ENCODE assay signal across 8 cellular contexts in the genomic region with DNA sequence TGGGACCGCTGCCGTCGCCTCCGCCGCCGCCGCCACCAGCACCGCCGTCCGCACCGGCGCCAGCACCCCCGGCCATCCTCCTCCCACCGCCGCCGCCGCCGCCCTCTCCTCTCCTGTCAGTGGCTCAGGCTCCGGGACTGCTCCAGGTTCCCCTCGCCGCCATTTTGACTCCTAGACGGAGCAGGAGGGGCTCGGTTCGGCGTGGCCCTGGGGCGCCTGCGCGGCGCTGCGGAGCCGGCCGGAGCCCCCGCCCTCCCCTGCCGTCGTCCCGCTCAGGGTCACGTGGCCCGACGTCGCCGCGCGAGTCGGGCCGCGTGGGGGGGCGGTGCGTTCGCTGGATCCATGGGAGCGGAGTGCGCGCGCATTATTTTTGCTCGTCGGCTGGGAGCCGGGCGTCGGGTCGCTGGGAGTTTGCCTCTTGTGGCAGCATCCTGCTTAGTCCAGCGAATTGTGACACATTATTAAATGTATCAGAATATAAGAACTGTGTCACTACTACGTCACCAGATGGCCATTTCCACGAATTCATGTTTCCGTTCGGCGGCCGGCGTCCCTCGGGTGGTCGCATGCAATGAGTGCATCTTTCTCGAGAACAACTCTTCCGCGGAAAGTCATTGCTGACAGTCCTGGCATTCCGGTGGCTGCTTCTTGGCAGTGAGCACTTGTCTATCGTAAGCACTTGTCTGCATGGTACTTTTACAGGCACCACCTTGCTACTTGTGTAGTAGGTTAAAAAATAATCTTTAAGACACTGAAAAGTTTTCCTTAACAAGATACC. TPM values are rescaled to one million over a fixed set of nuclear protein-coding genes. Genes with fewer than 3 reads are reported as not detected.
DNase-seq lines count a peak whose midpoint lies in the region; ATAC-seq and TF ChIP-seq lines count a peak whose summit lies in the region.

BTBD7 (minus strand) TSS at position 184 of the 778 bp plus-strand sequence. CDS start 36,985 bp downstream, outside the sequence.

- peaks cover 3% of the 10 kb centered on the region for H3K9me3 Mint-ChIP-seq in activated T-cell treated with anti-CD3 and anti-CD28 coated beads, Interleukin-2, amount 50 U/mL, for 24 hours

- peaks cover 12% of the 10 kb centered on the region for H3K36me3 Mint-ChIP-seq in activated T-cell treated with anti-CD3 and anti-CD28 coated beads, Interleukin-2, amount 50 U/mL, for 24 hours (ENCODE audit: low read depth)

- DNase-seq in DMS53 treated with DMSO at 0.1 percent for 48 hours (lab: John Stamatoyannopoulos, UW; ENCODE audit: unreplicated experiment) (peak; percentile 77), KG1 (lab: John Stamatoyannopoulos, UW) (peak; percentile 97), erythroblast (lab: John Stamatoyannopoulos, UW) (peak; percentile 97 to 99)
- DNase-seq in activated T-cell treated with anti-CD3 and anti-CD28 coated beads, Interleukin-2, amount 50 U/mL, for 24 hours = peak; percentile 96
- DNase-seq in stimulated activated CD8-positive, alpha-beta memory T cell treated with anti-CD3 and anti-CD28 coated beads, Interleukin-4, amount 100 ng/mL, for 48 hours = peak; percentile 96

- H3K9ac ChIP-seq in mucosa of stomach (ENCODE audit: low read length) = peak within 1 kb of the TSS; percentile 80

- peak within 1 kb of the TSS; percentile 80 for H3K4me3 ChIP-seq in mucosa of stomach (ENCODE audit: low read length)

- H3K36me3 ChIP-seq in mucosa of stomach (ENCODE audit: control insufficient read depth, insufficient read depth, low read length) = no peaks in the 10 kb centered on the region

- ATAC-seq in GM21723 (IDR thresholded peaks at IDR 0.05; ENCODE audit: unreplicated experiment) = peak; percentile 84

- peak; percentile 79 for TF ChIP-seq POLR2A in erythroblast (IDR thresholded peaks at IDR 0.05; ENCODE audit: low read length)

- H3K27ac Mint-ChIP-seq in activated T-cell treated with anti-CD3 and anti-CD28 coated beads, Interleukin-2, amount 50 U/mL, for 24 hours = peak within 1 kb of the TSS; percentile 95

- H3K4me1 ChIP-seq in mucosa of stomach (ENCODE audit: control insufficient read depth, insufficient read depth, low read length) = peaks cover 16% of the 10 kb centered on the region

- H3K27me3 Mint-ChIP-seq in activated T-cell treated with anti-CD3 and anti-CD28 coated beads, Interleukin-2, amount 50 U/mL, for 24 hours = no peaks in the 10 kb centered on the region

- peak within 1 kb of the TSS; percentile 91 for H3K4me3 Mint-ChIP-seq in activated T-cell treated with anti-CD3 and anti-CD28 coated beads, Interleukin-2, amount 50 U/mL, for 24 hours

- no peaks in the 10 kb centered on the region for H3K27me3 ChIP-seq in mucosa of stomach (ENCODE audit: control insufficient read depth, insufficient read depth, low read length)

- H3K9me3 ChIP-seq in mucosa of stomach (ENCODE audit: control insufficient read depth, low read length) = no peaks in the 10 kb centered on the region

- H3K4me1 Mint-ChIP-seq in activated T-cell treated with anti-CD3 and anti-CD28 coated beads, Interleukin-2, amount 50 U/mL, for 24 hours (ENCODE audit: low read depth) = peaks cover 52% of the 10 kb centered on the region

TF ChIP-seq in PFSK-1, 5 proteins besides CTCF, POLR2A, EP300 and RAD21:
- no peak for TF ChIP-seq FOXP2 (optimal IDR thresholded peaks at IDR 0.05; ENCODE audit: borderline replicate concordance, extremely low read depth, extremely low read length, insufficient read depth)
- TF ChIP-seq POLR2AphosphoS5 (IDR thresholded peaks at IDR 0.05; ENCODE audit: low read depth, low read length) = peak; percentile 19; the same call in 1 of the 2 replicates
- TF ChIP-seq SIN3A (IDR thresholded peaks at IDR 0.05; ENCODE audit: borderline replicate concordance, insufficient read depth, low read length) = no peak

RNA-seq across cellular contexts. Expression of gene BTBD7, which starts in this region (rescaled TPM):
- 3.5 TPM for polyA plus RNA-seq in PFSK-1 (2012; ENCODE audit: insufficient read length, low read depth)

Comparison
In these comparisons a context has a peak if more than half of its experiments do, and no peak if none do; other contexts are left out.
1. Peak in every context shown above with its lines: DNase-seq, ATAC-seq and H3K4me3 ChIP-seq.